ENCODE assay signal across 20 cellular contexts in the genomic region with DNA sequence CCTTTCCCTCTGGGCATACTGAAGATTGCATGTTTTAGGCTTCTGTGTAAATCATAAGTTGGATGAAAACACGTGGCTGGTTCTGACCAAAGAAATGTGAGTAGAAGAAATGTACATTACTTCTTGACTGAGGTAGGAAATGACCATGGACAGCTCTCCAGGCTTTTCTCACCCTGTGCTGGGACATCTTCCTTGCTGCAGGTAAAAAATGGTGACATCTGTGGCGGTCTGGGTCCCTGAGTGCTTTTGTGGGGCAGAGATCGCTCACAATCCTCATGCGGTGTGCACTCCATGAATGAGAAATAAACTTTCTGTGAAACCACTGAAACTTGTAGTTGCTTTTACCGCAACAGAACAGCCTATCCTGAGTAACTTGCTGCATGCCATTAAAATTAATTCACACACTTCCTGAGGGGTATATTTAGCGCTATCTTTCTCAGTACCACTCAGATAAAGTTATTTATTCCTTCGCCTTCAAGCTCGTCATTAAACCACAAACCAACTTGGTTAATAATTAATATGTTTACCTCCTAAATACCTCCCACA.
DNase-seq lines count a peak whose midpoint lies in the region; ATAC-seq and TF ChIP-seq lines count a peak whose summit lies in the region.
"Had no signal": no experiment of that assay in that cellular context is flagged by ENCODE, and none has a peak within 500 bp of the region (broad histone marks: within the 10 kb centered on the region; RNA-seq: fewer than 3 reads in every experiment).

No MANE protein-coding gene starts in this region.

- RAD21 ChIA-PET in HCT116 (lab: Charles Lee; ENCODE audit: low non-redundant PET in 1 of 2, low total read pairs in 2 of 2, uncharacterized antibody in 2 of 2, unreplicated experiment in 2 of 2), result no interaction called here

- H2AFZ ChIP-seq in HCT116 (ENCODE audit: low read depth, low read length, poor library complexity, severe bottlenecking) (no peak overlapping the region), PC-3 (ENCODE audit: low read length) (no peak overlapping the region)
- H2AFZ ChIP-seq: PC-9 had no signal

- peaks cover 11% of the 10 kb centered on the region for H3K4me1 Mint-ChIP-seq in chondrocyte (ENCODE audit: low read depth)
- H3K4me1 Mint-ChIP-seq: CD14-positive monocyte had no signal

- H3K4me1 ChIP-seq in HCT116 (ENCODE audit: control insufficient read depth in 1 of 2, insufficient read depth in 2 of 2, low read length in 2 of 2) (no peaks in the 10 kb centered on the region), PC-3 (ENCODE audit: insufficient read depth, low read length) (peaks cover 15% of the 10 kb centered on the region), tibial nerve (no peaks in the 10 kb centered on the region), BE2C (no peaks in the 10 kb centered on the region)
- H3K4me1 ChIP-seq: SJCRH30 had no signal

- no peaks in the 10 kb centered on the region for H3F3A ChIP-seq in PC-3 (ENCODE audit: low read length, unreplicated experiment)

- peaks cover 10% of the 10 kb centered on the region for H3K9me3 Mint-ChIP-seq in chondrocyte (ENCODE audit: low read depth)

- ATAC-seq in HCT116, result no peak
- ATAC-seq in PC-3, result no peak

- in situ Hi-C loops in brain microvascular endothelial cell (cut with HindIII; ENCODE audit: low pct_ligation_motif_present, low sequenced_read_pairs), result no loop called here

- H3K9me3 ChIP-seq in HCT116 (ENCODE audit: control insufficient read depth in 1 of 2, insufficient read depth in 1 of 2, low read depth in 1 of 2, low read length in 2 of 2) (no peaks in the 10 kb centered on the region), PC-3 (ENCODE audit: low read length) (no peaks in the 10 kb centered on the region), tibial nerve (no peaks in the 10 kb centered on the region), BE2C (no peaks in the 10 kb centered on the region)
- H3K9me3 ChIP-seq: HAP-1, SJCRH30 had no signal

- no peak overlapping the region for H3K4me3 ChIP-seq in HCT116 (replicated peaks in 1 of 2; ENCODE audit: low read depth in 1 of 2, low read length in 2 of 2)
- H3K4me3 ChIP-seq in PC-3 (ENCODE audit: low read length), result no peak overlapping the region
- no peak overlapping the region for H3K4me3 ChIP-seq in brain microvascular endothelial cell (ENCODE audit: low read depth, low read length)
- no peak overlapping the region for H3K4me3 ChIP-seq in tibial nerve
- H3K4me3 ChIP-seq in BE2C (ENCODE audit: low read depth, low read length), result no peak overlapping the region
- H3K4me3 ChIP-seq: HAP-1, PC-9, SJCRH30 had no signal

- H3K79me2 ChIP-seq in HCT116 (ENCODE audit: insufficient read depth, low read length) (no peaks in the 10 kb centered on the region), PC-3 (ENCODE audit: low read length) (no peaks in the 10 kb centered on the region)

- TF ChIP-seq POLR2A in HCT116 (IDR thresholded peaks at IDR 0.05; ENCODE audit: borderline replicate concordance, extremely low read depth, insufficient read depth, insufficient read length), result no peak
- no peak for TF ChIP-seq POLR2A in tibial nerve (IDR thresholded peaks at IDR 0.05)

- CTCF ChIA-PET in HCT116 (lab: Charles Lee) (no interaction called here), PC-3 (lab: Charles Lee) (no interaction called here)

- H3K4me2 ChIP-seq in HCT116 (ENCODE audit: low read length), result no peak overlapping the region
- peak overlapping the region; percentile 44 for H3K4me2 ChIP-seq in PC-3 (ENCODE audit: low read length)
- H3K4me2 ChIP-seq: PC-9 had no signal

- POLR2A ChIA-PET in HCT116 (lab: Charles Lee) (no interaction called here), PC-3 (lab: Charles Lee; ENCODE audit: unreplicated experiment) (no interaction called here)

- no peak overlapping the region for H3K27ac Mint-ChIP-seq in chondrocyte (ENCODE audit: unreplicated experiment)
- H3K27ac Mint-ChIP-seq: CD14-positive monocyte had no signal

- H3K9me2 ChIP-seq in HCT116 (ENCODE audit: insufficient read depth) (no peaks in the 10 kb centered on the region), PC-3 (replicated peaks; ENCODE audit: low read length) (no peaks in the 10 kb centered on the region)

- H3K4me3 Mint-ChIP-seq in chondrocyte (ENCODE audit: unreplicated experiment), result no peak overlapping the region
- H3K4me3 Mint-ChIP-seq: CD14-positive monocyte had no signal

- H3K9ac ChIP-seq in HCT116 (ENCODE audit: low read length) (no peak overlapping the region), PC-3 (ENCODE audit: low read length) (no peak overlapping the region)

- TF ChIP-seq CTCF in HCT116 (IDR thresholded peaks at IDR 0.05 in 2 of 3, conservative IDR thresholded peaks at IDR 0.05 in 1 of 3; ENCODE audit: borderline replicate concordance in 1 of 3, insufficient read depth in 1 of 3, low read depth in 2 of 3, low read length in 2 of 3) (no peak), PC-3 (conservative IDR thresholded peaks at IDR 0.05; ENCODE audit: low read depth, low read length) (no peak), brain microvascular endothelial cell (IDR thresholded peaks at IDR 0.05; ENCODE audit: low read depth, low read length, missing control alignments) (no peak), tibial nerve (IDR thresholded peaks at IDR 0.05) (no peak), chondrocyte (IDR thresholded peaks at IDR 0.05) (no peak), BE2C (IDR thresholded peaks at IDR 0.05; ENCODE audit: low read depth, low read length) (no peak)

- no peak for TF ChIP-seq RAD21 in HCT116 (IDR thresholded peaks at IDR 0.05; ENCODE audit: low read depth)

- no peak for TF ChIP-seq EP300 in tibial nerve (IDR thresholded peaks at IDR 0.05)

- no peak overlapping the region for H3K27ac ChIP-seq in HCT116 (ENCODE audit: low read depth, low read length)
- H3K27ac ChIP-seq in PC-3 (ENCODE audit: low read length), result peak overlapping the region; percentile 31
- peak overlapping the region; percentile 44 for H3K27ac ChIP-seq in brain microvascular endothelial cell
- H3K27ac ChIP-seq in tibial nerve, result no peak overlapping the region
- H3K27ac ChIP-seq: PC-9, SJCRH30 had no signal

- H3K36me3 ChIP-seq in HCT116 (ENCODE audit: control insufficient read depth in 1 of 2, insufficient read depth in 2 of 2, low read length in 2 of 2) (no peaks in the 10 kb centered on the region), PC-3 (ENCODE audit: low read depth, low read length) (no peaks in the 10 kb centered on the region), brain microvascular endothelial cell (replicated peaks) (no peaks in the 10 kb centered on the region), tibial nerve (no peaks in the 10 kb centered on the region), BE2C (no peaks in the 10 kb centered on the region)
- H3K36me3 ChIP-seq: HAP-1, SJCRH30 had no signal

- no peaks in the 10 kb centered on the region for H3K27me3 ChIP-seq in HCT116 (ENCODE audit: insufficient read depth, low read length)
- H3K27me3 ChIP-seq in PC-3 (ENCODE audit: low read length), result no peaks in the 10 kb centered on the region
- no peaks in the 10 kb centered on the region for H3K27me3 ChIP-seq in brain microvascular endothelial cell (replicated peaks)
- no peaks in the 10 kb centered on the region for H3K27me3 ChIP-seq in tibial nerve
- H3K27me3 ChIP-seq in BE2C, result no peaks in the 10 kb centered on the region
- H3K27me3 ChIP-seq: SJCRH30 had no signal

- H3K27me3 Mint-ChIP-seq in chondrocyte (ENCODE audit: low read depth), result no peaks in the 10 kb centered on the region

- DNase-seq in HCT116 (ENCODE audit: low read depth, low spot score) (no peak), PC-3 (no peak), brain microvascular endothelial cell (no peak), tibial nerve (ENCODE audit: low spot score in 2 of 2) (no peak), NCI-H146 treated with DMSO at 0.1 percent for 48 hours (lab: John Stamatoyannopoulos, UW; ENCODE audit: unreplicated experiment) (no peak), chondrocyte (ENCODE audit: low spot score) (no peak), BE2C (no peak)
- DNase-seq: AML-193, DMS153, GDM1, KBM-7, NCI-H1105 treated with DMSO at 0.1 percent for 48 hours, NCI-H1694 treated with DMSO at 0.1 percent for 48 hours, NCI-H2107, NCI-H510A, NCI-H774, SJCRH30 had no signal

- intact Hi-C loops in HCT116 (cut with micrococcal nuclease), result no loop called here
- intact Hi-C loops in PC-3 (cut with micrococcal nuclease), result loop anchor here (2.0 kb wide), 1 partner anchor 18 kb away; no protein-coding TSS in a partner anchor

- H4K20me1 ChIP-seq in HCT116 (ENCODE audit: insufficient read depth) (no peaks in the 10 kb centered on the region), PC-3 (ENCODE audit: low read length) (no peaks in the 10 kb centered on the region)

- BruUV-seq in HCT116 (replicated peaks; lab: Mats Ljungman, UMichigan) (no TSS peak), PC-3 (replicated peaks; lab: Mats Ljungman, UMichigan) (no TSS peak)

- peaks cover 3% of the 10 kb centered on the region for H3K36me3 Mint-ChIP-seq in chondrocyte (ENCODE audit: low read depth)
- H3K36me3 Mint-ChIP-seq: CD14-positive monocyte had no signal

- WGBS in tibial nerve, 2 donors, result 91 to 92% methylated on average over 8 of the region's 8 CpGs

TF ChIP-seq in HCT116, 20 proteins besides CTCF, POLR2A, EP300 and RAD21 (continues in another document):
- no peak for TF ChIP-seq ATF3 (IDR thresholded peaks at IDR 0.05)

Comparison
In these comparisons a context has a peak if more than half of its experiments do, and no peak if none do; other contexts are left out.
1. H3K27ac ChIP-seq: peak in PC-3 (single experiment) and brain microvascular endothelial cell (single experiment); none in HCT116 (single experiment) and tibial nerve (0 of 4).